ENCODE assay signal across 1 cellular context in genomic region chr15:74233864-74234597, GRCh38.
TF ChIP-seq lines count a peak whose summit lies in the region.

No MANE protein-coding gene starts in this region.

TF ChIP-seq in A549, 52 proteins besides CTCF, POLR2A, EP300 and RAD21:
- TF ChIP-seq SREBF2 (IDR thresholded peaks at IDR 0.05) (no peak), BHLHE40 (IDR thresholded peaks at IDR 0.05; ENCODE audit: low read depth, low read length) (no peak), E2F6 (IDR thresholded peaks at IDR 0.05; ENCODE audit: borderline replicate concordance, low read depth) (no peak), ZNF302 (CRISPR knock-in tag; IDR thresholded peaks at IDR 0.05) (no peak), RNF2 (IDR thresholded peaks at IDR 0.05; ENCODE audit: borderline replicate concordance, low read depth) (no peak), ATOH8 (CRISPR knock-in tag; IDR thresholded peaks at IDR 0.05; ENCODE audit: low read depth) (no peak), NR3C1 (IDR thresholded peaks at IDR 0.05) (no peak), USF2 (IDR thresholded peaks at IDR 0.05) (no peak), KDM1A (IDR thresholded peaks at IDR 0.05; ENCODE audit: low read depth) (no peak), NFE2L2 (conservative IDR thresholded peaks at IDR 0.05; ENCODE audit: low read length) (no peak)
